In the genomic region with DNA sequence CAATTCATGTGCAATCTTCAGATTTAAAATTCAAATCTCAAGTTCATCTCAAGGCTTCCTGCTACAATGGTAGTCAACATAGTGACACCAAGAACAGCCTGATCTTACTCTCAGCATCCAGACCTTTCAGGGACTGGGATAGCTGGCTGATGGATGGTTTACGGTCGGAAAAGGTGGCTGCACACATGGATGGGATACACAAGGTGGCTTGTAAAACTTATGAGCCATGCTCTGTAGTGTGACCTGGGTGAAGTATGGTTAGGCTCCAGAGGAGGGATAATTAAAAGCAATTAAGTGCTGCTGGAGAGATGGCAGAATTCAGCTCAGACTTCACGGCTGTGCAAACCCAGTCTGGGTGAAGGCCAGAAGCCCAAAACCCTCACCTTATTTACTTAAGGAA, we compare ENCODE assay signal across 20 cellular contexts.
DNase-seq lines count a peak whose midpoint lies in the region; ATAC-seq lines count a peak whose summit lies in the region.
"Had no signal": no experiment of that assay in that cellular context is flagged by ENCODE, and none has a peak within 500 bp of the region (broad histone marks: within the 10 kb centered on the region; RNA-seq: fewer than 3 reads in every experiment).

No MANE protein-coding gene starts in this region.

- H3K4me3 ChIP-seq in MG63, result no peak overlapping the region
- H3K4me3 ChIP-seq: GM12878 had no signal

- no peaks in the 10 kb centered on the region for H3K36me3 ChIP-seq in MG63

- H3K27me3 ChIP-seq in MG63, result no peaks in the 10 kb centered on the region

- no peaks in the 10 kb centered on the region for H3K9me3 ChIP-seq in MG63
- H3K9me3 ChIP-seq: SK-N-SH had no signal

- no peak for ATAC-seq in GM21390 (IDR thresholded peaks at IDR 0.05; ENCODE audit: unreplicated experiment)
- ATAC-seq: GM12878, T-cell had no signal

- DNase-seq in NCI-H524 (lab: John Stamatoyannopoulos, UW), result peak; percentile 3 to 16
- DNase-seq in NCI-H524 treated with DMSO at 0.1 percent for 48 hours (lab: John Stamatoyannopoulos, UW), result no peak
- DNase-seq in NCI-H1417 treated with DMSO at 0.1 percent for 48 hours (lab: John Stamatoyannopoulos, UW), result peak; percentile 18
- DNase-seq in NCI-H2196 (lab: John Stamatoyannopoulos, UW; ENCODE audit: unreplicated experiment), result peak; percentile 50
- peak; percentile 94 for DNase-seq in left kidney (ENCODE audit: low read depth, low spot score)
- DNase-seq in MG63, result no peak
- no peak for DNase-seq in NCI-H1694 treated with DMSO at 0.1 percent for 48 hours (lab: John Stamatoyannopoulos, UW)
- DNase-seq: 8988T, DMS 273 treated with DMSO at 0.1 percent for 48 hours, EL, GOT3, MV-4-11, NCI-H2029, NCI-H226, NCI-H526, SHP77, SK-N-SH, T-cell had no signal

Comparison
In these comparisons a context has a peak if more than half of its experiments do, and no peak if none do; other contexts are left out.
1. DNase-seq: peak in NCI-H524 (2 of 2), NCI-H1417 treated with DMSO at 0.1 percent for 48 hours (single experiment), NCI-H2196 (single experiment) and left kidney (single experiment); none in NCI-H524 treated with DMSO at 0.1 percent for 48 hours (single experiment), MG63 (single experiment) and NCI-H1694 treated with DMSO at 0.1 percent for 48 hours (single experiment).